ENCODE assay signal across 8 cellular contexts in genomic region chr5:159331099-159331973, GRCh38. TPM values are rescaled to one million over a fixed set of nuclear protein-coding genes. Genes with fewer than 3 reads are reported as not detected.
DNase-seq lines count a peak whose midpoint lies in the region; ATAC-seq and TF ChIP-seq lines count a peak whose summit lies in the region.

No MANE protein-coding gene starts in this region.

- peak overlapping the region; percentile 42 for H3K4me3 ChIP-seq in CD8-positive, alpha-beta T cell (ENCODE audit: low read depth, low read length)
- no peak overlapping the region for H3K4me3 ChIP-seq in body of pancreas

- H3K4me1 Mint-ChIP-seq in CD8-positive, alpha-beta T cell (ENCODE audit: low read depth): peaks cover 15% of the 10 kb centered on the region
- H3K4me1 Mint-ChIP-seq in immature natural killer cell: peaks cover 18 to 26% of the 10 kb centered on the region in 2 donors

- H3K9me3 ChIP-seq in CD8-positive, alpha-beta T cell (ENCODE audit: low read length): no peaks in the 10 kb centered on the region
- H3K9me3 ChIP-seq in body of pancreas: no peaks in the 10 kb centered on the region

- no peaks in the 10 kb centered on the region for H3K36me3 Mint-ChIP-seq in CD8-positive, alpha-beta T cell
- H3K36me3 Mint-ChIP-seq in immature natural killer cell: no peaks in the 10 kb centered on the region

- TF ChIP-seq POLR2A in body of pancreas (IDR thresholded peaks at IDR 0.05): no peak

- H3K4me1 ChIP-seq in CD8-positive, alpha-beta T cell (ENCODE audit: insufficient read depth, low read length): peaks cover 4% of the 10 kb centered on the region
- H3K4me1 ChIP-seq in body of pancreas: peaks cover 8% of the 10 kb centered on the region

- intact Hi-C loops in CD8-positive, alpha-beta T cell (cut with DNase I, micrococcal nuclease): loop anchor here (1.0 to 10.0 kb wide), 7 partner anchors 81 to 1013 kb away; partner anchors contain the start of gene ADRA1B (in 1 of the 2)
- intact Hi-C loops in body of pancreas (cut with DNase I): no loop called here

- POLR2A ChIA-PET in CD8-positive, alpha-beta T cell (lab: Charles Lee): interaction anchor here (1.1 kb wide), 1 partner anchor 120 kb away, joined by 3 read pairs; no protein-coding TSS in a partner anchor

- no peaks in the 10 kb centered on the region for H3K9me3 Mint-ChIP-seq in CD8-positive, alpha-beta T cell
- peaks cover 0 to 1% (median 0%) of the 10 kb centered on the region in 6 donors for H3K9me3 Mint-ChIP-seq in immature natural killer cell

- peaks cover 16% of the 10 kb centered on the region for H3K27me3 Mint-ChIP-seq in CD8-positive, alpha-beta T cell (ENCODE audit: low read depth)
- peaks cover 0 to 11% (median 1%) of the 10 kb centered on the region in 3 donors for H3K27me3 Mint-ChIP-seq in immature natural killer cell (ENCODE audit: low read depth in 3 of 3)

- H3K27me3 ChIP-seq in CD8-positive, alpha-beta T cell (ENCODE audit: insufficient read depth, low read length): no peaks in the 10 kb centered on the region
- peaks cover 0 to 8% of the 10 kb centered on the region in 2 donors for H3K27me3 ChIP-seq in body of pancreas

- peak; percentile 75 for TF ChIP-seq CTCF in CD8-positive, alpha-beta T cell (IDR thresholded peaks at IDR 0.05)
- peak; percentile 26 to 54 (median 50) for TF ChIP-seq CTCF in body of pancreas (IDR thresholded peaks at IDR 0.05)

- H3K36me3 ChIP-seq in CD8-positive, alpha-beta T cell (ENCODE audit: insufficient read depth, low read length): no peaks in the 10 kb centered on the region
- no peaks in the 10 kb centered on the region for H3K36me3 ChIP-seq in body of pancreas (replicated peaks in 1 of 2; ENCODE audit: insufficient read depth in 1 of 2, low read depth in 2 of 2)

- peak; percentile 56 to 85 (median 64) for DNase-seq in CD8-positive, alpha-beta T cell
- DNase-seq in HuH-7.5 (ENCODE audit: low spot score): peak; percentile 22
- DNase-seq in UCSD-AML1 (lab: John Stamatoyannopoulos, UW; ENCODE audit: unreplicated experiment): peak; percentile 82
- peak; percentile 50 to 68 (median 54) for DNase-seq in body of pancreas
- DNase-seq in immature natural killer cell: peak; percentile 59 to 68 (median 64)
- DNase-seq in stimulated activated CD4-positive, alpha-beta T cell treated with anti-CD3 and anti-CD28 coated beads, Interleukin-15, amount 100 ng/mL, for 48 hours (ENCODE audit: low read depth in 2 of 2): peak; percentile 44 to 66
- no peak for DNase-seq in OCI-M2 (lab: John Stamatoyannopoulos, UW; ENCODE audit: unreplicated experiment)

- H3K4me3 Mint-ChIP-seq in CD8-positive, alpha-beta T cell: peak overlapping the region; percentile 64
- peak overlapping the region; percentile 50 to 69 (median 55) for H3K4me3 Mint-ChIP-seq in immature natural killer cell

- H3K27ac Mint-ChIP-seq in CD8-positive, alpha-beta T cell: no peak overlapping the region
- H3K27ac Mint-ChIP-seq in immature natural killer cell: peak overlapping the region in 1 of 6 donors; percentile 64

- peak; percentile 91 for ATAC-seq in CD8-positive, alpha-beta T cell
- ATAC-seq in GM19463 (IDR thresholded peaks at IDR 0.05; ENCODE audit: unreplicated experiment) (peak; percentile 58), body of pancreas (peak; percentile 69)

- CTCF ChIA-PET in CD8-positive, alpha-beta T cell (lab: Charles Lee): interaction anchor here (0.6 to 2.9 kb wide), 10 partner anchors 10 to 1261 kb away, joined by 3 to 15 read pairs (median 4); no protein-coding TSS in a partner anchor

- H3K27ac ChIP-seq in CD8-positive, alpha-beta T cell (ENCODE audit: low read depth, low read length): no peak overlapping the region
- H3K27ac ChIP-seq in body of pancreas: no peak overlapping the region

- WGBS in body of pancreas, 2 donors: 5 to 15% methylated on average over 19 to 50 of the region's 50 CpGs

RNA-seq across cellular contexts. Expression of gene IL12B, which starts 1.0 kb away (rescaled TPM):
- not detected for total RNA-seq in CD8-positive, alpha-beta T cell
- not detected for total RNA-seq in body of pancreas
- not detected for polyA plus RNA-seq in immature natural killer cell
